ENCODE assay signal across 3 cellular contexts in genomic region chr4:174654634-174655033, GRCh38.
TF ChIP-seq lines count a peak whose summit lies in the region.

No MANE protein-coding gene starts in this region.

TF ChIP-seq in GM23338, 12 proteins besides CTCF, POLR2A, EP300 and RAD21 (continues in another document):
- no peak for TF ChIP-seq ETS1 (IDR thresholded peaks at IDR 0.05)
- no peak for TF ChIP-seq ZNF462 (CRISPR knock-in tag; IDR thresholded peaks at IDR 0.05)
- no peak for TF ChIP-seq ZNF331 (CRISPR knock-in tag; IDR thresholded peaks at IDR 0.05; ENCODE audit: low read depth)

TF ChIP-seq in K562, 482 proteins besides CTCF, POLR2A, EP300 and RAD21 (continued from another document and continues in another):
- peak; percentile 38; the same call in 1 of the 2 replicates for TF ChIP-seq SMARCE1 (IDR thresholded peaks at IDR 0.05)
- TF ChIP-seq, protein P1, sequence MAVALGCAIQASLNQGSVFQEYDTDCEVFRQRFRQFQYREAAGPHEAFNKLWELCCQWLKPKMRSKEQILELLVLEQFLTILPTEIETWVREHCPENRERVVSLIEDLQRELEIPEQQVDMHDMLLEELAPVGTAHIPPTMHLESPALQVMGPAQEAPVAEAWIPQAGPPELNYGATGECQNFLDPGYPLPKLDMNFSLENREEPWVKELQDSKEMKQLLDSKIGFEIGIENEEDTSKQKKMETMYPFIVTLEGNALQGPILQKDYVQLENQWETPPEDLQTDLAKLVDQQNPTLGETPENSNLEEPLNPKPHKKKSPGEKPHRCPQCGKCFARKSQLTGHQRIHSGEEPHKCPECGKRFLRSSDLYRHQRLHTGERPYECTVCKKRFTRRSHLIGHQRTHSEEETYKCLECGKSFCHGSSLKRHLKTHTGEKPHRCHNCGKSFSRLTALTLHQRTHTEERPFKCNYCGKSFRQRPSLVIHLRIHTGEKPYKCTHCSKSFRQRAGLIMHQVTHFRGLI (CRISPR knock-in tag; IDR thresholded peaks at IDR 0.05) = no peak
- TF ChIP-seq ZNF280B (CRISPR knock-in tag; IDR thresholded peaks at IDR 0.05) = no peak
- TF ChIP-seq STAT5A (IDR thresholded peaks at IDR 0.05; ENCODE audit: borderline replicate concordance, low read length) = peak; percentile 56; the same call in 1 of the 2 replicates
- TF ChIP-seq E2F6 (IDR thresholded peaks at IDR 0.05; ENCODE audit: borderline replicate concordance in 1 of 2, extremely low read depth in 1 of 2, insufficient read depth in 1 of 2, insufficient read length in 1 of 2, low read depth in 1 of 2, low read length in 1 of 2, poor library complexity in 1 of 2, severe bottlenecking in 1 of 2) = no peak
- no peak for TF ChIP-seq HDAC3 (IDR thresholded peaks at IDR 0.05; ENCODE audit: borderline replicate concordance, partially characterized antibody)
- no peak for TF ChIP-seq ZNF224 (CRISPR knock-in tag; IDR thresholded peaks at IDR 0.05)
- TF ChIP-seq HES1 (IDR thresholded peaks at IDR 0.05; ENCODE audit: low read depth) = no peak
- TF ChIP-seq CREM (IDR thresholded peaks at IDR 0.05; ENCODE audit: low read depth) = peak; percentile 86
- peak; percentile 28; the same call in 1 of the 2 replicates for TF ChIP-seq LEF1 (IDR thresholded peaks at IDR 0.05)
- TF ChIP-seq MYBL2 (IDR thresholded peaks at IDR 0.05; ENCODE audit: low read depth) = no peak
- TF ChIP-seq MYBL2 (CRISPR knock-in tag; IDR thresholded peaks at IDR 0.05; ENCODE audit: borderline replicate concordance) = no peak
- TF ChIP-seq OTX1 (CRISPR knock-in tag; IDR thresholded peaks at IDR 0.05) = no peak
- peak; percentile 89 for TF ChIP-seq CBFA2T3 (IDR thresholded peaks at IDR 0.05)
- no peak for TF ChIP-seq BCL6 (CRISPR knock-in tag; IDR thresholded peaks at IDR 0.05)
- no peak for TF ChIP-seq WHSC1 (IDR thresholded peaks at IDR 0.05; ENCODE audit: low read length)
- no peak for TF ChIP-seq E2F3 (CRISPR knock-in tag; IDR thresholded peaks at IDR 0.05)
- TF ChIP-seq NFATC3 (IDR thresholded peaks at IDR 0.05) = no peak
- peak; percentile 81 for TF ChIP-seq ARID1B (IDR thresholded peaks at IDR 0.05)
- no peak for TF ChIP-seq ETS2 (tag; IDR thresholded peaks at IDR 0.05; ENCODE audit: borderline replicate concordance, poor library complexity, severe bottlenecking)
- TF ChIP-seq NFE2L1 (tag; IDR thresholded peaks at IDR 0.05; ENCODE audit: borderline replicate concordance, low read depth) = no peak
- TF ChIP-seq ZC3H4 (CRISPR knock-in tag; IDR thresholded peaks at IDR 0.05; ENCODE audit: borderline replicate concordance) = no peak
- TF ChIP-seq TCF7 (IDR thresholded peaks at IDR 0.05; ENCODE audit: borderline replicate concordance) = no peak
- TF ChIP-seq, protein P2, sequence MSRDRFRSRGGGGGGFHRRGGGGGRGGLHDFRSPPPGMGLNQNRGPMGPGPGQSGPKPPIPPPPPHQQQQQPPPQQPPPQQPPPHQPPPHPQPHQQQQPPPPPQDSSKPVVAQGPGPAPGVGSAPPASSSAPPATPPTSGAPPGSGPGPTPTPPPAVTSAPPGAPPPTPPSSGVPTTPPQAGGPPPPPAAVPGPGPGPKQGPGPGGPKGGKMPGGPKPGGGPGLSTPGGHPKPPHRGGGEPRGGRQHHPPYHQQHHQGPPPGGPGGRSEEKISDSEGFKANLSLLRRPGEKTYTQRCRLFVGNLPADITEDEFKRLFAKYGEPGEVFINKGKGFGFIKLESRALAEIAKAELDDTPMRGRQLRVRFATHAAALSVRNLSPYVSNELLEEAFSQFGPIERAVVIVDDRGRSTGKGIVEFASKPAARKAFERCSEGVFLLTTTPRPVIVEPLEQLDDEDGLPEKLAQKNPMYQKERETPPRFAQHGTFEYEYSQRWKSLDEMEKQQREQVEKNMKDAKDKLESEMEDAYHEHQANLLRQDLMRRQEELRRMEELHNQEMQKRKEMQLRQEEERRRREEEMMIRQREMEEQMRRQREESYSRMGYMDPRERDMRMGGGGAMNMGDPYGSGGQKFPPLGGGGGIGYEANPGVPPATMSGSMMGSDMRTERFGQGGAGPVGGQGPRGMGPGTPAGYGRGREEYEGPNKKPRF (IDR thresholded peaks at IDR 0.05; ENCODE audit: low read depth, low read length) = no peak
- TF ChIP-seq, protein P3, sequence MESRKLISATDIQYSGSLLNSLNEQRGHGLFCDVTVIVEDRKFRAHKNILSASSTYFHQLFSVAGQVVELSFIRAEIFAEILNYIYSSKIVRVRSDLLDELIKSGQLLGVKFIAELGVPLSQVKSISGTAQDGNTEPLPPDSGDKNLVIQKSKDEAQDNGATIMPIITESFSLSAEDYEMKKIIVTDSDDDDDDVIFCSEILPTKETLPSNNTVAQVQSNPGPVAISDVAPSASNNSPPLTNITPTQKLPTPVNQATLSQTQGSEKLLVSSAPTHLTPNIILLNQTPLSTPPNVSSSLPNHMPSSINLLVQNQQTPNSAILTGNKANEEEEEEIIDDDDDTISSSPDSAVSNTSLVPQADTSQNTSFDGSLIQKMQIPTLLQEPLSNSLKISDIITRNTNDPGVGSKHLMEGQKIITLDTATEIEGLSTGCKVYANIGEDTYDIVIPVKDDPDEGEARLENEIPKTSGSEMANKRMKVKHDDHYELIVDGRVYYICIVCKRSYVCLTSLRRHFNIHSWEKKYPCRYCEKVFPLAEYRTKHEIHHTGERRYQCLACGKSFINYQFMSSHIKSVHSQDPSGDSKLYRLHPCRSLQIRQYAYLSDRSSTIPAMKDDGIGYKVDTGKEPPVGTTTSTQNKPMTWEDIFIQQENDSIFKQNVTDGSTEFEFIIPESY (CRISPR knock-in tag; IDR thresholded peaks at IDR 0.05) = no peak

TF ChIP-seq in SK-N-SH, 30 proteins besides CTCF, POLR2A, EP300 and RAD21 (continued from another document):
- TF ChIP-seq NFIC (IDR thresholded peaks at IDR 0.05; ENCODE audit: borderline replicate concordance) (no peak), USF2 (IDR thresholded peaks at IDR 0.05; ENCODE audit: borderline replicate concordance, low read depth, low read length) (no peak), FOSL2 (IDR thresholded peaks at IDR 0.05; ENCODE audit: borderline replicate concordance, low read depth) (no peak), RFX5 (IDR thresholded peaks at IDR 0.05; ENCODE audit: low read length) (no peak), RCOR1 (IDR thresholded peaks at IDR 0.05; ENCODE audit: low read length) (no peak), TAF1 (IDR thresholded peaks at IDR 0.05; ENCODE audit: borderline replicate concordance, low read depth, low read length) (no peak), RXRA (IDR thresholded peaks at IDR 0.05; ENCODE audit: borderline replicate concordance, low read depth) (no peak), EZH2phosphoT487 (IDR thresholded peaks at IDR 0.05; ENCODE audit: borderline replicate concordance, low read depth) (no peak)
- TF ChIP-seq, protein P4, sequence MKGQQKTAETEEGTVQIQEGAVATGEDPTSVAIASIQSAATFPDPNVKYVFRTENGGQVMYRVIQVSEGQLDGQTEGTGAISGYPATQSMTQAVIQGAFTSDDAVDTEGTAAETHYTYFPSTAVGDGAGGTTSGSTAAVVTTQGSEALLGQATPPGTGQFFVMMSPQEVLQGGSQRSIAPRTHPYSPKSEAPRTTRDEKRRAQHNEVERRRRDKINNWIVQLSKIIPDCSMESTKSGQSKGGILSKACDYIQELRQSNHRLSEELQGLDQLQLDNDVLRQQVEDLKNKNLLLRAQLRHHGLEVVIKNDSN (IDR thresholded peaks at IDR 0.05; ENCODE audit: borderline replicate concordance, low read depth) = no peak
- TF ChIP-seq, protein P5, sequence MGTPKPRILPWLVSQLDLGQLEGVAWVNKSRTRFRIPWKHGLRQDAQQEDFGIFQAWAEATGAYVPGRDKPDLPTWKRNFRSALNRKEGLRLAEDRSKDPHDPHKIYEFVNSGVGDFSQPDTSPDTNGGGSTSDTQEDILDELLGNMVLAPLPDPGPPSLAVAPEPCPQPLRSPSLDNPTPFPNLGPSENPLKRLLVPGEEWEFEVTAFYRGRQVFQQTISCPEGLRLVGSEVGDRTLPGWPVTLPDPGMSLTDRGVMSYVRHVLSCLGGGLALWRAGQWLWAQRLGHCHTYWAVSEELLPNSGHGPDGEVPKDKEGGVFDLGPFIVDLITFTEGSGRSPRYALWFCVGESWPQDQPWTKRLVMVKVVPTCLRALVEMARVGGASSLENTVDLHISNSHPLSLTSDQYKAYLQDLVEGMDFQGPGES (IDR thresholded peaks at IDR 0.05; ENCODE audit: low read depth, low read length) = no peak
- TF ChIP-seq, protein P3 (IDR thresholded peaks at IDR 0.05; ENCODE audit: borderline replicate concordance, low read depth) = no peak
